ENCODE assay signal across 1 cellular context in the genomic region with DNA sequence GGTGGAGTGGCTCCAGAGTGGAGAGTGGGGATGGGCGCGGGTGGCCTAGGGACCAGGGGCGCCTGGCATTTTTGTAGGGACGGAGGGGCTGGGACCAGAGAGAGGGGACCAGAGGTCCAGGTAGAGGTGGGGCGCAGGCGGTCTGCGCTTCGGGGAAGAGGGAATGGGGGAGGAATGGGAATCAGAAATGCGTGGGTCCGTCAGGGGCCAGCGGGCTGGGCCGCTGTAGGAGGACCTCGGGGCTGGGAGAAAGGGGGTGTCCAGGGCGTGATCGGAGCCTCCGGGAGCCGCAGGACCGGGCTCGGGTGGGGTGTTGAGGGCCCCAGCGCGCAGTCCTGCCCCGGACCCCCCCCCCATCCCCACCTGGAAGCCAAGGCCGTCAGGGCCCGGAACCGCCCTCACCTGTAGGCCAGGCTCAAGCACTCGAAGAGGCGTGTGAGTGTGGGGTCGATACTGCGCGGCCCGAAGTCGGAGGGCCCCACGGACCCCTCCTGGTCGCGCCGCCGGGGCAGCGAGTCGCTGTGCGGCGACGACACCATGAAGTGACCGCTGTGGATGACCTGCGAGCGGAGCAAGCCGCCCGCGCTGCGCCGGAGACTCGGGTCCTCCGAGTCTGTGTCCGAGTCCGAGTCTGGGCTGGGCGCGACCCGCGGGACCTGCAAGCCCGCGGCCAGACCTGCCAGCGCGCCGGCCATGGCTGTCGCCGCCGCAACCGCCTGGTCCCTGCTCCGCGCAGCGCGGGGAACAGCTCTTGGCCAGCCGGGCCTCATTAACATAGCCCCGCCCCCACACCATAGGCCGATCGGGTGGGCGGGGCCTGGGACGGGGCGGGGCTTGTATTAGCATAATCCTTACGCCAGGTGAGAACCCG.
TF ChIP-seq lines count a peak whose summit lies in the region.

A gene with protein sequence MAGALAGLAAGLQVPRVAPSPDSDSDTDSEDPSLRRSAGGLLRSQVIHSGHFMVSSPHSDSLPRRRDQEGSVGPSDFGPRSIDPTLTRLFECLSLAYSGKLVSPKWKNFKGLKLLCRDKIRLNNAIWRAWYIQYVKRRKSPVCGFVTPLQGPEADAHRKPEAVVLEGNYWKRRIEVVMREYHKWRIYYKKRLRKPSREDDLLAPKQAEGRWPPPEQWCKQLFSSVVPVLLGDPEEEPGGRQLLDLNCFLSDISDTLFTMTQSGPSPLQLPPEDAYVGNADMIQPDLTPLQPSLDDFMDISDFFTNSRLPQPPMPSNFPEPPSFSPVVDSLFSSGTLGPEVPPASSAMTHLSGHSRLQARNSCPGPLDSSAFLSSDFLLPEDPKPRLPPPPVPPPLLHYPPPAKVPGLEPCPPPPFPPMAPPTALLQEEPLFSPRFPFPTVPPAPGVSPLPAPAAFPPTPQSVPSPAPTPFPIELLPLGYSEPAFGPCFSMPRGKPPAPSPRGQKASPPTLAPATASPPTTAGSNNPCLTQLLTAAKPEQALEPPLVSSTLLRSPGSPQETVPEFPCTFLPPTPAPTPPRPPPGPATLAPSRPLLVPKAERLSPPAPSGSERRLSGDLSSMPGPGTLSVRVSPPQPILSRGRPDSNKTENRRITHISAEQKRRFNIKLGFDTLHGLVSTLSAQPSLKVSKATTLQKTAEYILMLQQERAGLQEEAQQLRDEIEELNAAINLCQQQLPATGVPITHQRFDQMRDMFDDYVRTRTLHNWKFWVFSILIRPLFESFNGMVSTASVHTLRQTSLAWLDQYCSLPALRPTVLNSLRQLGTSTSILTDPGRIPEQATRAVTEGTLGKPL (minus strand): TSS at position 725 of the 871 bp plus-strand sequence. CDS start 30 bp downstream, at position 695.

TF ChIP-seq in HepG2, 621 proteins besides CTCF, POLR2A, EP300 and RAD21 (continued from another document and continues in another):
- TF ChIP-seq, protein P1, sequence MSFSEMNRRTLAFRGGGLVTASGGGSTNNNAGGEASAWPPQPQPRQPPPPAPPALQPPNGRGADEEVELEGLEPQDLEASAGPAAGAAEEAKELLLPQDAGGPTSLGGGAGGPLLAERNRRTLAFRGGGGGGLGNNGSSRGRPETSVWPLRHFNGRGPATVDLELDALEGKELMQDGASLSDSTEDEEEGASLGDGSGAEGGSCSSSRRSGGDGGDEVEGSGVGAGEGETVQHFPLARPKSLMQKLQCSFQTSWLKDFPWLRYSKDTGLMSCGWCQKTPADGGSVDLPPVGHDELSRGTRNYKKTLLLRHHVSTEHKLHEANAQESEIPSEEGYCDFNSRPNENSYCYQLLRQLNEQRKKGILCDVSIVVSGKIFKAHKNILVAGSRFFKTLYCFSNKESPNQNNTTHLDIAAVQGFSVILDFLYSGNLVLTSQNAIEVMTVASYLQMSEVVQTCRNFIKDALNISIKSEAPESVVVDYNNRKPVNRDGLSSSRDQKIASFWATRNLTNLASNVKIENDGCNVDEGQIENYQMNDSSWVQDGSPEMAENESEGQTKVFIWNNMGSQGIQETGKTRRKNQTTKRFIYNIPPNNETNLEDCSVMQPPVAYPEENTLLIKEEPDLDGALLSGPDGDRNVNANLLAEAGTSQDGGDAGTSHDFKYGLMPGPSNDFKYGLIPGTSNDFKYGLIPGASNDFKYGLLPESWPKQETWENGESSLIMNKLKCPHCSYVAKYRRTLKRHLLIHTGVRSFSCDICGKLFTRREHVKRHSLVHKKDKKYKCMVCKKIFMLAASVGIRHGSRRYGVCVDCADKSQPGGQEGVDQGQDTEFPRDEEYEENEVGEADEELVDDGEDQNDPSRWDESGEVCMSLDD (CRISPR knock-in tag; IDR thresholded peaks at IDR 0.05; ENCODE audit: borderline replicate concordance), result no peak
- TF ChIP-seq FOXO1 (CRISPR knock-in tag; IDR thresholded peaks at IDR 0.05), result peak; percentile 46; the same call in 1 of the 2 replicates
- peak; percentile 35; the same call in 1 of the 2 replicates for TF ChIP-seq ZNF891 (CRISPR knock-in tag; IDR thresholded peaks at IDR 0.05)
- TF ChIP-seq, protein P2, sequence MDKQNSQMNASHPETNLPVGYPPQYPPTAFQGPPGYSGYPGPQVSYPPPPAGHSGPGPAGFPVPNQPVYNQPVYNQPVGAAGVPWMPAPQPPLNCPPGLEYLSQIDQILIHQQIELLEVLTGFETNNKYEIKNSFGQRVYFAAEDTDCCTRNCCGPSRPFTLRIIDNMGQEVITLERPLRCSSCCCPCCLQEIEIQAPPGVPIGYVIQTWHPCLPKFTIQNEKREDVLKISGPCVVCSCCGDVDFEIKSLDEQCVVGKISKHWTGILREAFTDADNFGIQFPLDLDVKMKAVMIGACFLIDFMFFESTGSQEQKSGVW (CRISPR knock-in tag; IDR thresholded peaks at IDR 0.05; ENCODE audit: borderline replicate concordance), result 0 out of 2 replicates have a peak, but pooled peaks have one; percentile 60
- TF ChIP-seq, protein P3, sequence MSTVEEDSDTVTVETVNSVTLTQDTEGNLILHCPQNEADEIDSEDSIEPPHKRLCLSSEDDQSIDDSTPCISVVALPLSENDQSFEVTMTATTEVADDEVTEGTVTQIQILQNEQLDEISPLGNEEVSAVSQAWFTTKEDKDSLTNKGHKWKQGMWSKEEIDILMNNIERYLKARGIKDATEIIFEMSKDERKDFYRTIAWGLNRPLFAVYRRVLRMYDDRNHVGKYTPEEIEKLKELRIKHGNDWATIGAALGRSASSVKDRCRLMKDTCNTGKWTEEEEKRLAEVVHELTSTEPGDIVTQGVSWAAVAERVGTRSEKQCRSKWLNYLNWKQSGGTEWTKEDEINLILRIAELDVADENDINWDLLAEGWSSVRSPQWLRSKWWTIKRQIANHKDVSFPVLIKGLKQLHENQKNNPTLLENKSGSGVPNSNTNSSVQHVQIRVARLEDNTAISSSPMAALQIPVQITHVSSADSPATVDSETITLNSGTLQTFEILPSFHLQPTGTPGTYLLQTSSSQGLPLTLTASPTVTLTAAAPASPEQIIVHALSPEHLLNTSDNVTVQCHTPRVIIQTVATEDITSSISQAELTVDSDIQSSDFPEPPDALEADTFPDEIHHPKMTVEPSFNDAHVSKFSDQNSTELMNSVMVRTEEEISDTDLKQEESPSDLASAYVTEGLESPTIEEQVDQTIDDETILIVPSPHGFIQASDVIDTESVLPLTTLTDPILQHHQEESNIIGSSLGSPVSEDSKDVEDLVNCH (CRISPR knock-in tag; IDR thresholded peaks at IDR 0.05), result no peak
- TF ChIP-seq FLYWCH1 (CRISPR knock-in tag; IDR thresholded peaks at IDR 0.05), result no peak
- peak; percentile 75; the same call in 1 of the 2 replicates for TF ChIP-seq ZBTB38 (CRISPR knock-in tag; IDR thresholded peaks at IDR 0.05)
- TF ChIP-seq, protein P4, sequence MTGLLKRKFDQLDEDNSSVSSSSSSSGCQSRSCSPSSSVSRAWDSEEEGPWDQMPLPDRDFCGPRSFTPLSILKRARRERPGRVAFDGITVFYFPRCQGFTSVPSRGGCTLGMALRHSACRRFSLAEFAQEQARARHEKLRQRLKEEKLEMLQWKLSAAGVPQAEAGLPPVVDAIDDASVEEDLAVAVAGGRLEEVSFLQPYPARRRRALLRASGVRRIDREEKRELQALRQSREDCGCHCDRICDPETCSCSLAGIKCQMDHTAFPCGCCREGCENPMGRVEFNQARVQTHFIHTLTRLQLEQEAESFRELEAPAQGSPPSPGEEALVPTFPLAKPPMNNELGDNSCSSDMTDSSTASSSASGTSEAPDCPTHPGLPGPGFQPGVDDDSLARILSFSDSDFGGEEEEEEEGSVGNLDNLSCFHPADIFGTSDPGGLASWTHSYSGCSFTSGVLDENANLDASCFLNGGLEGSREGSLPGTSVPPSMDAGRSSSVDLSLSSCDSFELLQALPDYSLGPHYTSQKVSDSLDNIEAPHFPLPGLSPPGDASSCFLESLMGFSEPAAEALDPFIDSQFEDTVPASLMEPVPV (CRISPR knock-in tag; IDR thresholded peaks at IDR 0.05), result no peak; the same call in 1 of the 2 replicates
- TF ChIP-seq, protein P5, sequence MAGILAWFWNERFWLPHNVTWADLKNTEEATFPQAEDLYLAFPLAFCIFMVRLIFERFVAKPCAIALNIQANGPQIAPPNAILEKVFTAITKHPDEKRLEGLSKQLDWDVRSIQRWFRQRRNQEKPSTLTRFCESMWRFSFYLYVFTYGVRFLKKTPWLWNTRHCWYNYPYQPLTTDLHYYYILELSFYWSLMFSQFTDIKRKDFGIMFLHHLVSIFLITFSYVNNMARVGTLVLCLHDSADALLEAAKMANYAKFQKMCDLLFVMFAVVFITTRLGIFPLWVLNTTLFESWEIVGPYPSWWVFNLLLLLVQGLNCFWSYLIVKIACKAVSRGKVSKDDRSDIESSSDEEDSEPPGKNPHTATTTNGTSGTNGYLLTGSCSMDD (CRISPR knock-in tag; IDR thresholded peaks at IDR 0.05), result no peak
- peak; percentile 48; the same call in 1 of the 2 replicates for TF ChIP-seq JUND (CRISPR knock-in tag; IDR thresholded peaks at IDR 0.05)
- TF ChIP-seq, protein P6, sequence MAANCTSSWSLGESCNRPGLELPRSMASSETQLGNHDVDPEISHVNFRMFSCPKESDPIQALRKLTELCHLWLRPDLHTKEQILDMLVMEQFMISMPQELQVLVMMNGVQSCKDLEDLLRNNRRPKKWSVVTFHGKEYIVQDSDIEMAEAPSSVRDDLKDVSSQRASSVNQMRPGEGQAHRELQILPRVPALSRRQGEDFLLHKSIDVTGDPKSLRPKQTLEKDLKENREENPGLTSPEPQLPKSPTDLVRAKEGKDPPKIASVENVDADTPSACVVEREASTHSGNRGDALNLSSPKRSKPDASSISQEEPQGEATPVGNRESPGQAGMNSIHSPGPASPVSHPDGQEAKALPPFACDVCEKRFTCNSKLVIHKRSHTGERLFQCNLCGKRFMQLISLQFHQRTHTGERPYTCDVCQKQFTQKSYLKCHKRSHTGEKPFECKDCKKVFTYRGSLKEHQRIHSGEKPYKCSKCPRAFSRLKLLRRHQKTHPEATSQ (CRISPR knock-in tag; IDR thresholded peaks at IDR 0.05; ENCODE audit: borderline replicate concordance), result 0 out of 2 replicates have a peak, but pooled peaks have one; percentile 29
- TF ChIP-seq, protein P7, sequence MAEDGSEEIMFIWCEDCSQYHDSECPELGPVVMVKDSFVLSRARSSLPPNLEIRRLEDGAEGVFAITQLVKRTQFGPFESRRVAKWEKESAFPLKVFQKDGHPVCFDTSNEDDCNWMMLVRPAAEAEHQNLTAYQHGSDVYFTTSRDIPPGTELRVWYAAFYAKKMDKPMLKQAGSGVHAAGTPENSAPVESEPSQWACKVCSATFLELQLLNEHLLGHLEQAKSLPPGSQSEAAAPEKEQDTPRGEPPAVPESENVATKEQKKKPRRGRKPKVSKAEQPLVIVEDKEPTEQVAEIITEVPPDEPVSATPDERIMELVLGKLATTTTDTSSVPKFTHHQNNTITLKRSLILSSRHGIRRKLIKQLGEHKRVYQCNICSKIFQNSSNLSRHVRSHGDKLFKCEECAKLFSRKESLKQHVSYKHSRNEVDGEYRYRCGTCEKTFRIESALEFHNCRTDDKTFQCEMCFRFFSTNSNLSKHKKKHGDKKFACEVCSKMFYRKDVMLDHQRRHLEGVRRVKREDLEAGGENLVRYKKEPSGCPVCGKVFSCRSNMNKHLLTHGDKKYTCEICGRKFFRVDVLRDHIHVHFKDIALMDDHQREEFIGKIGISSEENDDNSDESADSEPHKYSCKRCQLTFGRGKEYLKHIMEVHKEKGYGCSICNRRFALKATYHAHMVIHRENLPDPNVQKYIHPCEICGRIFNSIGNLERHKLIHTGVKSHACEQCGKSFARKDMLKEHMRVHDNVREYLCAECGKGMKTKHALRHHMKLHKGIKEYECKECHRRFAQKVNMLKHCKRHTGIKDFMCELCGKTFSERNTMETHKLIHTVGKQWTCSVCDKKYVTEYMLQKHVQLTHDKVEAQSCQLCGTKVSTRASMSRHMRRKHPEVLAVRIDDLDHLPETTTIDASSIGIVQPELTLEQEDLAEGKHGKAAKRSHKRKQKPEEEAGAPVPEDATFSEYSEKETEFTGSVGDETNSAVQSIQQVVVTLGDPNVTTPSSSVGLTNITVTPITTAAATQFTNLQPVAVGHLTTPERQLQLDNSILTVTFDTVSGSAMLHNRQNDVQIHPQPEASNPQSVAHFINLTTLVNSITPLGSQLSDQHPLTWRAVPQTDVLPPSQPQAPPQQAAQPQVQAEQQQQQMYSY (CRISPR knock-in tag; IDR thresholded peaks at IDR 0.05), result peak; percentile 62; the same call in 1 of the 2 replicates
- TF ChIP-seq, protein P8, sequence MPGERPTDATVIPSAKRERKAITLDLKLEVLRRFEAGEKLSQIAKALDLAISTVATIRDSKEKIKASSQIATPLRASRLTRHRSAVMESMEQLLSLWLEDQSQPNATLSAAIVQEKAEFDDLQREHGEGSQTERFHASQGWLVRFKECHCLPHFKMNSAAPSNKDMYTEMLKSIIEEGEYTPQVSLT (CRISPR knock-in tag; IDR thresholded peaks at IDR 0.05; ENCODE audit: borderline replicate concordance, low read depth), result no peak
- TF ChIP-seq ZSCAN29 (CRISPR knock-in tag; conservative IDR thresholded peaks at IDR 0.05), result no peak
- TF ChIP-seq NFE2L2 (IDR thresholded peaks at IDR 0.05; ENCODE audit: low read length), result no peak
- TF ChIP-seq, protein P9, sequence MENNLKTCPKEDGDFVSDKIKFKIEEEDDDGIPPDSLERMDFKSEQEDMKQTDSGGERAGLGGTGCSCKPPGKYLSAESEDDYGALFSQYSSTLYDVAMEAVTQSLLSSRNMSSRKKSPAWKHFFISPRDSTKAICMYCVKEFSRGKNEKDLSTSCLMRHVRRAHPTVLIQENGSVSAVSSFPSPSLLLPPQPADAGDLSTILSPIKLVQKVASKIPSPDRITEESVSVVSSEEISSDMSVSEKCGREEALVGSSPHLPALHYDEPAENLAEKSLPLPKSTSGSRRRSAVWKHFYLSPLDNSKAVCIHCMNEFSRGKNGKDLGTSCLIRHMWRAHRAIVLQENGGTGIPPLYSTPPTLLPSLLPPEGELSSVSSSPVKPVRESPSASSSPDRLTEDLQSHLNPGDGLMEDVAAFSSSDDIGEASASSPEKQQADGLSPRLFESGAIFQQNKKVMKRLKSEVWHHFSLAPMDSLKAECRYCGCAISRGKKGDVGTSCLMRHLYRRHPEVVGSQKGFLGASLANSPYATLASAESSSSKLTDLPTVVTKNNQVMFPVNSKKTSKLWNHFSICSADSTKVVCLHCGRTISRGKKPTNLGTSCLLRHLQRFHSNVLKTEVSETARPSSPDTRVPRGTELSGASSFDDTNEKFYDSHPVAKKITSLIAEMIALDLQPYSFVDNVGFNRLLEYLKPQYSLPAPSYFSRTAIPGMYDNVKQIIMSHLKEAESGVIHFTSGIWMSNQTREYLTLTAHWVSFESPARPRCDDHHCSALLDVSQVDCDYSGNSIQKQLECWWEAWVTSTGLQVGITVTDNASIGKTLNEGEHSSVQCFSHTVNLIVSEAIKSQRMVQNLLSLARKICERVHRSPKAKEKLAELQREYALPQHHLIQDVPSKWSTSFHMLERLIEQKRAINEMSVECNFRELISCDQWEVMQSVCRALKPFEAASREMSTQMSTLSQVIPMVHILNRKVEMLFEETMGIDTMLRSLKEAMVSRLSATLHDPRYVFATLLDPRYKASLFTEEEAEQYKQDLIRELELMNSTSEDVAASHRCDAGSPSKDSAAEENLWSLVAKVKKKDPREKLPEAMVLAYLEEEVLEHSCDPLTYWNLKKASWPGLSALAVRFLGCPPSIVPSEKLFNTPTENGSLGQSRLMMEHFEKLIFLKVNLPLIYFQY (CRISPR knock-in tag; IDR thresholded peaks at IDR 0.05; ENCODE audit: borderline replicate concordance), result no peak
- TF ChIP-seq ZNF709 (CRISPR knock-in tag; IDR thresholded peaks at IDR 0.05), result peak; percentile 74; the same call in 1 of the 2 replicates
- TF ChIP-seq JDP2 (CRISPR knock-in tag; IDR thresholded peaks at IDR 0.05; ENCODE audit: borderline replicate concordance), result no peak
- TF ChIP-seq NFKB2 (CRISPR knock-in tag; IDR thresholded peaks at IDR 0.05; ENCODE audit: borderline replicate concordance), result peak; percentile 66; the same call in 1 of the 2 replicates
- no peak; the same call in 1 of the 2 replicates for TF ChIP-seq ZNF564 (CRISPR knock-in tag; IDR thresholded peaks at IDR 0.05)
- TF ChIP-seq GTF3A (CRISPR knock-in tag; conservative IDR thresholded peaks at IDR 0.05), result no peak
- TF ChIP-seq HMG20A (CRISPR knock-in tag; IDR thresholded peaks at IDR 0.05; ENCODE audit: borderline replicate concordance), result no peak
- TF ChIP-seq GLI4 (CRISPR knock-in tag; IDR thresholded peaks at IDR 0.05; ENCODE audit: borderline replicate concordance), result peak; percentile 75
- no peak for TF ChIP-seq KDM6A (CRISPR knock-in tag; IDR thresholded peaks at IDR 0.05; ENCODE audit: low read depth)
- TF ChIP-seq ZBTB3 (CRISPR knock-in tag; IDR thresholded peaks at IDR 0.05; ENCODE audit: borderline replicate concordance, low read depth), result no peak
- TF ChIP-seq MIER3 (CRISPR knock-in tag; IDR thresholded peaks at IDR 0.05; ENCODE audit: borderline replicate concordance), result no peak
